In the genomic region with DNA sequence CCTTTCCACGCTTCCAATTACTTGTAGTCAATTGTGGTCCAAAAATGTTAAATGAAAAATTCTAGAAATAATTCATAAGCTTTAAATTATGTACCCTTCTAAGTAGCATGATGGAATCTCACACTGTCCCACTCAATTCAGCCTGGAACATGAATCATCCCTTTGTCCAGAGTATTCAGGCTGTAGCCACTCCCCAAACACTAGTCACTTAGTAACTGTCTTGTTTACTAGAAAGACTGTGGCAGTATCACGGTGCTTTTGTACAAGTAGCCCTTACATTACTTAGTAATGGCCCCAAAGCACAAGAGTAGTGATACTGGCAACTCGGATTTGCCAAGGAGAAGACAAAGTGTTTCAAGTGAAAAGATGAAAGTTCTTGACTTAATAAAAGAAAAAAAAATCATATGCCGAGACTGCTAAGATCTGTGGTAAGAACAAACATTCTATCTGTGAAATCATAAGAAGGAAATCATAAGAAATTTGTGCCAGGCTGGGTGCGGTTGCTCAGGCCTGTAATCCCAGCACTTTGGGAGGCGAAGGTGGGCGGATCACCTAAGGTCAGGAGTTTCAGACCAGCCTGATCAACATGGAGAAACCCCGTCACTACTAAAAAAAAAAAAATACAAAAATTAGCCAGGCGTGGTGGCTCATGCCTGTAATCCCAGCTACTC, we compare ENCODE assay signal across 2 cellular contexts.
TF ChIP-seq lines count a peak whose summit lies in the region.

No MANE protein-coding gene starts in this region.

TF ChIP-seq in HCT116, 20 proteins besides CTCF, POLR2A, EP300 and RAD21 (continued from another document):
- TF ChIP-seq CEBPB (IDR thresholded peaks at IDR 0.05; ENCODE audit: low read depth), result no peak
- TF ChIP-seq YY1 (IDR thresholded peaks at IDR 0.05; ENCODE audit: extremely low read depth, insufficient replicate concordance, low read depth, low read length), result no peak
- TF ChIP-seq JUND (IDR thresholded peaks at IDR 0.05), result 0 out of 2 replicates have a peak, but pooled peaks have one; percentile 25
- no peak for TF ChIP-seq TCF7L2 (IDR thresholded peaks at IDR 0.05; ENCODE audit: borderline replicate concordance, extremely low read depth, insufficient read depth, insufficient read length)

TF ChIP-seq in SK-N-SH treated with all-trans-retinoic acid at 6 μM for 48 hours, 23 proteins besides CTCF, POLR2A, EP300 and RAD21 (continued from another document):
- TF ChIP-seq POU6F1 (CRISPR knock-in tag; IDR thresholded peaks at IDR 0.05; ENCODE audit: borderline replicate concordance, low read depth), result no peak
- no peak for TF ChIP-seq PPARA (CRISPR knock-in tag; IDR thresholded peaks at IDR 0.05; ENCODE audit: borderline replicate concordance)
- no peak for TF ChIP-seq ARNTL (CRISPR knock-in tag; IDR thresholded peaks at IDR 0.05; ENCODE audit: borderline replicate concordance, low read depth)
- TF ChIP-seq ISL1 (CRISPR knock-in tag; IDR thresholded peaks at IDR 0.05), result no peak
- no peak for TF ChIP-seq ZFP30 (CRISPR knock-in tag; IDR thresholded peaks at IDR 0.05)
- TF ChIP-seq PATZ1 (CRISPR knock-in tag; IDR thresholded peaks at IDR 0.05; ENCODE audit: borderline replicate concordance), result no peak
- TF ChIP-seq ZNF565 (CRISPR knock-in tag; conservative IDR thresholded peaks at IDR 0.05; ENCODE audit: low read depth), result no peak
- no peak for TF ChIP-seq ZNF8 (CRISPR knock-in tag; IDR thresholded peaks at IDR 0.05)
- TF ChIP-seq ZC3H10 (CRISPR knock-in tag; IDR thresholded peaks at IDR 0.05), result no peak
- TF ChIP-seq ZNF70 (CRISPR knock-in tag; IDR thresholded peaks at IDR 0.05), result no peak
